In genomic region chr7:122304604-122304975, GRCh38 we compare ENCODE assay signal across 9 cellular contexts. TPM values are rescaled to one million over a fixed set of nuclear protein-coding genes. Genes with fewer than 3 reads are reported as not detected.
DNase-seq lines count a peak whose midpoint lies in the region; ATAC-seq and TF ChIP-seq lines count a peak whose summit lies in the region.
"Had no signal": no experiment of that assay in that cellular context is flagged by ENCODE, and none has a peak within 500 bp of the region (broad histone marks: within the 10 kb centered on the region; RNA-seq: fewer than 3 reads in every experiment).

FEZF1 (minus strand) TSS chr7:122304750; CDS start chr7:122304437, 313 bp downstream.

- no peaks in the 10 kb centered on the region for H3K9me3 Mint-ChIP-seq in activated naive CD4-positive, alpha-beta T cell treated with anti-CD3 and anti-CD28 coated beads, Interleukin-2, amount 10 ng/mL, durations not matched to agents 7 days and 5 days

- peak within 1 kb of the TSS; percentile 83 for H3K4me3 ChIP-seq in SK-N-MC
- peak within 1 kb of the TSS; percentile 19 to 40 for H3K4me3 ChIP-seq in tibial artery

- H3K27ac ChIP-seq in SK-N-MC (peak within 1 kb of the TSS; percentile 100), tibial artery (no peak within 1 kb of the TSS)
- H3K27ac ChIP-seq: epithelial cell of prostate had no signal

- H3K27ac Mint-ChIP-seq in activated naive CD4-positive, alpha-beta T cell treated with anti-CD3 and anti-CD28 coated beads, Interleukin-2, amount 10 ng/mL, durations not matched to agents 7 days and 5 days = peak within 1 kb of the TSS; percentile 28

- no peak within 1 kb of the TSS for H3K4me3 Mint-ChIP-seq in activated naive CD4-positive, alpha-beta T cell treated with anti-CD3 and anti-CD28 coated beads, Interleukin-2, amount 10 ng/mL, durations not matched to agents 7 days and 5 days

- H3K27me3 ChIP-seq in tibial artery = peaks cover 7 to 100% of the 10 kb centered on the region in 2 donors

- no peak for ATAC-seq in sciatic nerve

- TF ChIP-seq CTCF in tibial artery (IDR thresholded peaks at IDR 0.05) = no peak

- H3K9ac ChIP-seq in SK-N-MC (ENCODE audit: insufficient read length) = peak within 1 kb of the TSS; percentile 99

- CTCF ChIA-PET in activated naive CD4-positive, alpha-beta T cell treated with anti-CD3 and anti-CD28 coated beads, Interleukin-2, amount 10 ng/mL, durations not matched to agents 7 days and 5 days (lab: Charles Lee) = no interaction called here

- DNase-seq in activated naive CD4-positive, alpha-beta T cell treated with anti-CD3 and anti-CD28 coated beads, Interleukin-2, amount 10 ng/mL, durations not matched to agents 7 days and 5 days = no peak
- DNase-seq in activated naive CD4-positive, alpha-beta T cell (lab: John Stamatoyannopoulos, UW) = no peak
- DNase-seq in SK-N-MC (ENCODE audit: low read depth, low spot score) (peak; percentile 89), left kidney (ENCODE audit: low read depth, low spot score) (peak; percentile 30), tibial artery (no peak), sciatic nerve (ENCODE audit: low spot score) (no peak), UCSD-AML1 (lab: John Stamatoyannopoulos, UW; ENCODE audit: unreplicated experiment) (no peak), NK-92 (lab: John Stamatoyannopoulos, UW; ENCODE audit: unreplicated experiment) (no peak)

- peaks cover 0 to 47% (median 43%) of the 10 kb centered on the region in 4 donors for H3K4me1 ChIP-seq in tibial artery

- H3K36me3 ChIP-seq in SK-N-MC (ENCODE audit: insufficient read depth, low read length) (peaks cover 58% of the 10 kb centered on the region), tibial artery (no peaks in the 10 kb centered on the region)

- H3K4me1 Mint-ChIP-seq in activated naive CD4-positive, alpha-beta T cell treated with anti-CD3 and anti-CD28 coated beads, Interleukin-2, amount 10 ng/mL, durations not matched to agents 7 days and 5 days = no peaks in the 10 kb centered on the region

- peaks cover 88% of the 10 kb centered on the region for H3K27me3 Mint-ChIP-seq in activated naive CD4-positive, alpha-beta T cell treated with anti-CD3 and anti-CD28 coated beads, Interleukin-2, amount 10 ng/mL, durations not matched to agents 7 days and 5 days

- peaks cover 3% of the 10 kb centered on the region for H3K36me3 Mint-ChIP-seq in activated naive CD4-positive, alpha-beta T cell treated with anti-CD3 and anti-CD28 coated beads, Interleukin-2, amount 10 ng/mL, durations not matched to agents 7 days and 5 days

- intact Hi-C loops in tibial artery (cut with DNase I; ENCODE audit: low total_unique reads) (no loop called here), sciatic nerve (cut with DNase I) (no loop called here)

- H3K9me3 ChIP-seq in SK-N-MC (ENCODE audit: low read depth, low read length) (no peaks in the 10 kb centered on the region), tibial artery (no peaks in the 10 kb centered on the region)

RNA-seq across cellular contexts. Expression of gene FEZF1, which starts in this region (rescaled TPM):
- total RNA-seq in sciatic nerve = not detected

Comparison
In these comparisons a context has a peak if more than half of its experiments do, and no peak if none do; other contexts are left out.
1. DNase-seq: peak in SK-N-MC (single experiment) and left kidney (single experiment); none in activated naive CD4-positive, alpha-beta T cell treated with anti-CD3 and anti-CD28 coated beads, Interleukin-2, amount 10 ng/mL, durations not matched to agents 7 days and 5 days (single experiment), activated naive CD4-positive, alpha-beta T cell (0 of 4), tibial artery (0 of 2), sciatic nerve (single experiment), UCSD-AML1 (single experiment) and NK-92 (single experiment).